Comparison of ENCODE assay signal across 27 cellular contexts in genomic region chr16:87693827-87694226, GRCh38.
"Had no signal": no experiment of that assay in that cellular context is flagged by ENCODE, and none has a peak within 500 bp of the region (broad histone marks: within the 10 kb centered on the region; RNA-seq: fewer than 3 reads in every experiment).

No MANE protein-coding gene starts in this region.

- H3K27me3 ChIP-seq: hepatocyte, neural progenitor cell, pancreas, testis, thyroid gland, transverse colon, upper lobe of left lung, vagina had no signal

- H2AFZ ChIP-seq: hepatocyte, neural progenitor cell had no signal

- DNase-seq: islet precursor cell; left ventricle myocardium inferior; mesendoderm; naive B cell; natural killer cell; nephron progenitor cell; posterior cingulate gyrus; retina; right cardiac atrium; stimulated activated CD4-positive, alpha-beta T cell treated with anti-CD3 and anti-CD28 coated beads, Interleukin-1b, Interleukin-23, amount 100 ng/mL, for 48 hours; stimulated activated CD4-positive, alpha-beta T cell treated with anti-CD3 and anti-CD28 coated beads, Interleukin-2, amount 100 ng/mL, for 48 hours; stimulated activated CD4-positive, alpha-beta T cell treated with anti-CD3 and anti-CD28 coated beads, Interleukin-4, amount 100 ng/mL, for 4 hours; stimulated activated CD8-positive, alpha-beta memory T cell treated with anti-CD3 and anti-CD28 coated beads, Interleukin-4, amount 100 ng/mL, for 48 hours; stimulated activated naive CD4-positive, alpha-beta T cell treated with Interleukin-2 at 50 U/mL for 16 hours; stimulated activated naive CD8-positive, alpha-beta T cell treated with anti-CD3 and anti-CD28 coated beads, Interleukin-15, amount 100 ng/mL, for 72 hours; testis; thyroid gland; transverse colon had no signal

- H3K4me3 ChIP-seq: hepatocyte, left ventricle myocardium inferior, lung, neural progenitor cell, pancreas, prostate gland, smooth muscle cell, testis, thyroid gland, transverse colon, upper lobe of left lung, vagina had no signal

- H3K9me3 ChIP-seq: left ventricle myocardium inferior, pancreas, prostate gland, testis, thyroid gland, transverse colon, upper lobe of left lung, vagina had no signal

- FAIRE-seq: pancreas had no signal

- H3K27ac ChIP-seq: hepatocyte, left ventricle myocardium inferior, neural progenitor cell, pancreas, prostate gland, testis, thyroid gland, transverse colon, upper lobe of left lung, vagina had no signal

- H3K9ac ChIP-seq: neural progenitor cell had no signal

- H3K4me1 ChIP-seq: neural progenitor cell, pancreas, prostate gland, thyroid gland, transverse colon, upper lobe of left lung, vagina had no signal

- ATAC-seq: natural killer cell; pancreas; right cardiac atrium; stimulated activated memory B cell treated with anti-CD40 and anti-IgM and Interleukin-4, amounts not matched to agents 10 μg/mL and 1 μg/mL and 100 μg/mL, for 72 hours; stimulated activated naive CD8-positive, alpha-beta T cell treated with anti-CD3 and anti-CD28 coated beads, Interleukin-15, amount 100 ng/mL, for 72 hours had no signal

- H3K79me2 ChIP-seq: hepatocyte had no signal

- H3K36me3 ChIP-seq: left ventricle myocardium inferior, neural progenitor cell, prostate gland, thyroid gland, vagina had no signal

- H3K4me2 ChIP-seq: hepatocyte, neural progenitor cell, smooth muscle cell had no signal
